18 cellular contexts compared by ENCODE assay signal in genomic region chr4:73036123-73036522, GRCh38. TPM values are rescaled to one million over a fixed set of nuclear protein-coding genes. Genes with fewer than 3 reads are reported as not detected.
DNase-seq lines count a peak whose midpoint lies in the region; ATAC-seq lines count a peak whose summit lies in the region.
"Had no signal": no experiment of that assay in that cellular context is flagged by ENCODE, and none has a peak within 500 bp of the region (broad histone marks: within the 10 kb centered on the region; RNA-seq: fewer than 3 reads in every experiment).

No MANE protein-coding gene starts in this region.

- H3K36me3 Mint-ChIP-seq in activated naive CD8-positive, alpha-beta T cell treated with anti-CD3 and anti-CD28 coated beads, Interleukin-2, amount 50 U/mL, for 24 hours (ENCODE audit: low read depth) = peaks cover 8% of the 10 kb centered on the region
- H3K36me3 Mint-ChIP-seq: CD4-positive, alpha-beta memory T cell had no signal

- in situ Hi-C loops in ACHN (cut with HindIII; ENCODE audit: low pct_ligation_motif_present, low pct_unique_long_range_greater_than_20kb, low sequenced_read_pairs) = no loop called here

- peak overlapping the region; percentile 82 for H3K27ac Mint-ChIP-seq in activated naive CD8-positive, alpha-beta T cell treated with anti-CD3 and anti-CD28 coated beads, Interleukin-2, amount 50 U/mL, for 24 hours
- H3K27ac Mint-ChIP-seq: CD4-positive, alpha-beta memory T cell; T-helper 2 cell treated with Interferon-gamma antibody and Interleukin-4, amounts not matched to agents 5 μg/mL and 100 μg/mL, for 36 hours had no signal

- no peak for DNase-seq in activated naive CD8-positive, alpha-beta T cell treated with anti-CD3 and anti-CD28 coated beads, Interleukin-2, amount 50 U/mL, for 24 hours
- DNase-seq in left cardiac atrium = no peak
- no peak for DNase-seq in ACHN
- DNase-seq in MV-4-11 (lab: John Stamatoyannopoulos, UW) = no peak
- DNase-seq: CD4-positive, alpha-beta memory T cell; DMS79; HCEC 1CT; IMR-90; NCI-H1417 treated with DMSO at 0.1 percent for 48 hours; NCI-H2081; NCI-H524 treated with DMSO at 0.1 percent for 48 hours; OCI-M1; SW 1271 had no signal

- H3K4me3 Mint-ChIP-seq in activated naive CD8-positive, alpha-beta T cell treated with anti-CD3 and anti-CD28 coated beads, Interleukin-2, amount 50 U/mL, for 24 hours = peak overlapping the region; percentile 4
- H3K4me3 Mint-ChIP-seq: CD4-positive, alpha-beta memory T cell; T-helper 2 cell treated with Interferon-gamma antibody and Interleukin-4, amounts not matched to agents 5 μg/mL and 100 μg/mL, for 36 hours had no signal

- H3K4me1 Mint-ChIP-seq in activated naive CD8-positive, alpha-beta T cell treated with anti-CD3 and anti-CD28 coated beads, Interleukin-2, amount 50 U/mL, for 24 hours = peaks cover 31% of the 10 kb centered on the region

- ATAC-seq in GM18502 (IDR thresholded peaks at IDR 0.05; ENCODE audit: poor library complexity, unreplicated experiment) (peak; percentile 59), GM18870 (IDR thresholded peaks at IDR 0.05; ENCODE audit: unreplicated experiment) (peak; percentile 62), HG02885 (IDR thresholded peaks at IDR 0.05; ENCODE audit: poor library complexity, unreplicated experiment) (peak; percentile 59), GM19328 (IDR thresholded peaks at IDR 0.05; ENCODE audit: unreplicated experiment) (no peak), left cardiac atrium (no peak)
- ATAC-seq in activated naive CD8-positive, alpha-beta T cell treated with anti-CD3 and anti-CD28 coated beads, Interleukin-2, amount 50 U/mL, for 24 hours = peak; percentile 78

- intact Hi-C loops in left cardiac atrium (cut with DNase I) = no loop called here

- peaks cover 2% of the 10 kb centered on the region for H3K27me3 Mint-ChIP-seq in activated naive CD8-positive, alpha-beta T cell treated with anti-CD3 and anti-CD28 coated beads, Interleukin-2, amount 50 U/mL, for 24 hours

- H3K9me3 Mint-ChIP-seq in activated naive CD8-positive, alpha-beta T cell treated with anti-CD3 and anti-CD28 coated beads, Interleukin-2, amount 50 U/mL, for 24 hours = peaks cover 10% of the 10 kb centered on the region

RNA-seq across cellular contexts. Expression of gene COX18, which starts 33.4 kb away (rescaled TPM):
- 10 to 100 TPM; 13.8 to 15.5 TPM for total RNA-seq in left cardiac atrium

Comparison
In these comparisons a context has a peak if more than half of its experiments do, and no peak if none do; other contexts are left out.
1. ATAC-seq: peak in GM18502 (single experiment), GM18870 (single experiment), HG02885 (single experiment) and activated naive CD8-positive, alpha-beta T cell treated with anti-CD3 and anti-CD28 coated beads, Interleukin-2, amount 50 U/mL, for 24 hours (single experiment); none in GM19328 (single experiment) and left cardiac atrium (0 of 2).